11 cellular contexts compared by ENCODE assay signal in genomic region chr2:150280255-150280654, GRCh38.
DNase-seq lines count a peak whose midpoint lies in the region; ATAC-seq and TF ChIP-seq lines count a peak whose summit lies in the region.
"Had no signal": no experiment of that assay in that cellular context is flagged by ENCODE, and none has a peak within 500 bp of the region (broad histone marks: within the 10 kb centered on the region; RNA-seq: fewer than 3 reads in every experiment).

No MANE protein-coding gene starts in this region.

- H3K27ac ChIP-seq in AG04450 (ENCODE audit: low read depth, low read length), result no peak overlapping the region
- H3K27ac ChIP-seq: prostate gland had no signal

- no peaks in the 10 kb centered on the region for H3K27me3 ChIP-seq in AG04450 (ENCODE audit: control insufficient read depth, insufficient read depth, low read length)

- peaks cover 7% of the 10 kb centered on the region; the same call in 1 of the 2 replicates for H3K9me3 ChIP-seq in AG04450 (ENCODE audit: control insufficient read depth, insufficient read depth, low read length)
- H3K9me3 ChIP-seq: prostate gland had no signal

- TF ChIP-seq CTCF in AG04450 (IDR thresholded peaks at IDR 0.05; ENCODE audit: low read depth, low read length), result no peak
- TF ChIP-seq CTCF in fibroblast of mammary gland (conservative IDR thresholded peaks at IDR 0.05; ENCODE audit: control insufficient read depth, insufficient read depth, low read depth, low read length), result no peak
- TF ChIP-seq CTCF in omental fat pad (IDR thresholded peaks at IDR 0.05), result no peak

- H3K4me3 ChIP-seq in AG04450 (ENCODE audit: low read depth, low read length) (no peak overlapping the region), fibroblast of mammary gland (ENCODE audit: control insufficient read depth, low read depth, low read length) (no peak overlapping the region)
- H3K4me3 ChIP-seq: prostate gland had no signal

- CTCF ChIA-PET in AG04450 (lab: Charles Lee), result no interaction called here

- DNase-seq in AG04450 (ENCODE audit: low read depth, low spot score) (peak; percentile 45), RPMI7951 (ENCODE audit: low read depth) (peak; percentile 65), fibroblast of mammary gland (ENCODE audit: low read depth) (peak; percentile 98), omental fat pad (ENCODE audit: low spot score) (no peak), cortex of kidney (lab: John Stamatoyannopoulos, UW) (no peak), NCI-H1417 (lab: John Stamatoyannopoulos, UW) (no peak)
- DNase-seq in activated naive CD4-positive, alpha-beta T cell (lab: John Stamatoyannopoulos, UW), result no peak
- DNase-seq: activated CD4-positive, alpha-beta T cell treated with anti-CD3 and anti-CD28 coated beads, Interleukin-2, amount 10 ng/mL, durations not matched to agents 24 days and 14 days; NCI-H1417 treated with DMSO at 0.1 percent for 48 hours had no signal

- ATAC-seq in omental fat pad (ENCODE audit: low FRiP score) (peak; percentile 67), HG03039 (IDR thresholded peaks at IDR 0.05; ENCODE audit: unreplicated experiment) (no peak)

- POLR2A ChIA-PET in AG04450 (lab: Yijun Ruan, JAX), result no interaction called here

Comparison
In these comparisons a context has a peak if more than half of its experiments do, and no peak if none do; other contexts are left out.
1. DNase-seq: peak in AG04450 (single experiment), RPMI7951 (single experiment) and fibroblast of mammary gland (single experiment); none in omental fat pad (single experiment), cortex of kidney (single experiment), activated naive CD4-positive, alpha-beta T cell (0 of 4) and NCI-H1417 (0 of 3).